Comparison of ENCODE assay signal across 20 cellular contexts in genomic region chr10:71911296-71911954, GRCh38. TPM values are rescaled to one million over a fixed set of nuclear protein-coding genes. Genes with fewer than 3 reads are reported as not detected.
DNase-seq lines count a peak whose midpoint lies in the region; ATAC-seq and TF ChIP-seq lines count a peak whose summit lies in the region.
"Had no signal": no experiment of that assay in that cellular context is flagged by ENCODE, and none has a peak within 500 bp of the region (broad histone marks: within the 10 kb centered on the region; RNA-seq: fewer than 3 reads in every experiment).

No MANE protein-coding gene starts in this region.

- H3K23ac ChIP-seq in mesendoderm (ENCODE audit: low read length) = no peak overlapping the region

- H3K18ac ChIP-seq in mesendoderm (ENCODE audit: low read length) = no peak overlapping the region

- H2BK15ac ChIP-seq in mesendoderm (replicated peaks; ENCODE audit: low read depth) = no peak overlapping the region

- H3K4me1 ChIP-seq in mesendoderm (ENCODE audit: control insufficient read depth, low read depth, low read length) = no peaks in the 10 kb centered on the region
- H3K4me1 ChIP-seq: breast epithelium, HAP-1 had no signal

- H2AK5ac ChIP-seq in mesendoderm (ENCODE audit: low read length) = no peak overlapping the region

- no peaks in the 10 kb centered on the region for H3K79me2 ChIP-seq in mesendoderm (ENCODE audit: control insufficient read depth, insufficient read depth, low read length)

- ATAC-seq in HG03378 (IDR thresholded peaks at IDR 0.05; ENCODE audit: unreplicated experiment) = no peak
- no peak for ATAC-seq in HG02763 (IDR thresholded peaks at IDR 0.05; ENCODE audit: unreplicated experiment)
- no peak for ATAC-seq in GM21529 (IDR thresholded peaks at IDR 0.05; ENCODE audit: unreplicated experiment)
- ATAC-seq in HG03108 (IDR thresholded peaks at IDR 0.05; ENCODE audit: unreplicated experiment) = no peak
- ATAC-seq: activated CD4-positive, CD25-positive, alpha-beta regulatory T cell treated with anti-CD3 and anti-CD28 coated beads, Interleukin-2, amount 50 U/mL, for 24 hours; activated naive CD8-positive, alpha-beta T cell treated with anti-CD3 and anti-CD28 coated beads, Interleukin-2, amount 50 U/mL, for 24 hours; left colon; stimulated activated effector memory CD8-positive, alpha-beta T cell treated with anti-CD3 and anti-CD28 coated beads, Interleukin-12 subunit alpha, Interleukin-12 subunit beta, amount 100 ng/mL, for 72 hours had no signal

- H3K36me3 ChIP-seq in mesendoderm (ENCODE audit: control insufficient read depth, insufficient read depth, low read length) = no peaks in the 10 kb centered on the region
- H3K36me3 ChIP-seq: breast epithelium, HAP-1, thoracic aorta had no signal

- H3K4ac ChIP-seq in mesendoderm (ENCODE audit: low read depth, low read length) = no peak overlapping the region

- H3K56ac ChIP-seq in mesendoderm (ENCODE audit: low read length) = no peak overlapping the region

- no peak overlapping the region for H2BK5ac ChIP-seq in mesendoderm (ENCODE audit: low read length)

- DNase-seq in Daoy (ENCODE audit: low read depth) = peak; percentile 18
- DNase-seq in LHCN-M2 (ENCODE audit: low read depth) = peak; percentile 48
- peak; percentile 59 for DNase-seq in fibroblast of mammary gland (ENCODE audit: low read depth)
- peak; percentile 56 for DNase-seq in mesendoderm
- DNase-seq: activated naive CD8-positive, alpha-beta T cell treated with anti-CD3 and anti-CD28 coated beads, Interleukin-2, amount 50 U/mL, for 24 hours; AML-193; Caco-2; left colon; NCI-H1436 treated with DMSO at 0.1 percent for 48 hours; SHP77 treated with DMSO at 0.1 percent for 48 hours; T-helper 2 cell had no signal

- H3K9ac ChIP-seq in mesendoderm (ENCODE audit: low read length) = no peak overlapping the region

- H3K4me2 ChIP-seq in mesendoderm (ENCODE audit: low read length) = no peak overlapping the region

- no peak overlapping the region for H4K5ac ChIP-seq in mesendoderm (ENCODE audit: low read length)

- no CpG with 5 or more reads among the region's 10 CpGs for WGBS in mesendoderm (ENCODE audit: extremely low coverage, insufficient coverage, low lambda C conversion rate)

- H4K8ac ChIP-seq in mesendoderm (ENCODE audit: low read depth, low read length) = no peak overlapping the region

- H3K79me1 ChIP-seq in mesendoderm (ENCODE audit: low read length) = no peaks in the 10 kb centered on the region

- TF ChIP-seq CTCF in fibroblast of mammary gland (conservative IDR thresholded peaks at IDR 0.05; ENCODE audit: control insufficient read depth, insufficient read depth, low read depth, low read length) = no peak

- no peak overlapping the region for H3K27ac ChIP-seq in mesendoderm (ENCODE audit: low read depth, low read length)
- H3K27ac ChIP-seq: breast epithelium, thoracic aorta had no signal

- H3K4me3 ChIP-seq in fibroblast of mammary gland (ENCODE audit: control insufficient read depth, low read depth, low read length) (no peak overlapping the region), mesendoderm (ENCODE audit: low read length) (no peak overlapping the region)
- H3K4me3 ChIP-seq: breast epithelium, HAP-1, thoracic aorta had no signal

- H3K27me3 ChIP-seq in mesendoderm (ENCODE audit: insufficient read depth, low read length, poor library complexity) = no peaks in the 10 kb centered on the region
- H3K27me3 ChIP-seq: breast epithelium had no signal

- no peak overlapping the region for H2BK120ac ChIP-seq in mesendoderm (ENCODE audit: low read depth, low read length)

RNA-seq across cellular contexts. Expression of gene CHST3, which starts 52.8 kb away (rescaled TPM):
- total RNA-seq in Daoy (2014; rRNA removed; shearing (Covaris generic)) = 6.8 and 7.5 TPM in 2 replicates
- 32.9 and 40.6 TPM in 2 replicates for total RNA-seq in LHCN-M2 (2014; rRNA removed)
- 26.2 TPM for polyA plus RNA-seq in LHCN-M2 (2012)
- polyA plus RNA-seq in mesendoderm (2013, experiment 1 of 2) = 4.9 TPM
- 4.9 TPM for polyA plus RNA-seq in mesendoderm (2013, experiment 2 of 2)
